In the genomic region with DNA sequence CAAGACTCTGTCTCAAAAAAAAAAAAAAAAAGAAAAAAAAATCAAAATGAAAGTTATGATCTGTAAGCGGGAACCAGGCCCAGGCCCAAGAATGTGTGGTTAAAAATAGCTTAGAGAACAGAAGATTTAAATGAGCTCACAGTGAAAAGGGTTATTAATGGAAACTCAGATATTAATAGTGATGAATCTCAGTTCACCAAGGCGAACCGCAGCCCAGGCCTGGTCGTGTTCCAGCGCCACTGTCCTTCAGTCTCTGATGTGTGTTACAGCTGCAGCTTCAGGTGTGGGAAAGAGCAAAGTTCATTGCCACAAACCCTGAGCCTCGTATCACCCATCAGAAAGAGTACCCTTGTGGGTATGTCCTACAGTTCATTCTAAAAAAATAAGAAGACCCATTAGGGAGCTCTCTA, we compare ENCODE assay signal across 1 cellular context.
TF ChIP-seq lines count a peak whose summit lies in the region.

No MANE protein-coding gene starts in this region.

TF ChIP-seq in GM12878, 131 proteins besides CTCF, POLR2A, EP300 and RAD21 (continued from another document):
- TF ChIP-seq, protein P1, sequence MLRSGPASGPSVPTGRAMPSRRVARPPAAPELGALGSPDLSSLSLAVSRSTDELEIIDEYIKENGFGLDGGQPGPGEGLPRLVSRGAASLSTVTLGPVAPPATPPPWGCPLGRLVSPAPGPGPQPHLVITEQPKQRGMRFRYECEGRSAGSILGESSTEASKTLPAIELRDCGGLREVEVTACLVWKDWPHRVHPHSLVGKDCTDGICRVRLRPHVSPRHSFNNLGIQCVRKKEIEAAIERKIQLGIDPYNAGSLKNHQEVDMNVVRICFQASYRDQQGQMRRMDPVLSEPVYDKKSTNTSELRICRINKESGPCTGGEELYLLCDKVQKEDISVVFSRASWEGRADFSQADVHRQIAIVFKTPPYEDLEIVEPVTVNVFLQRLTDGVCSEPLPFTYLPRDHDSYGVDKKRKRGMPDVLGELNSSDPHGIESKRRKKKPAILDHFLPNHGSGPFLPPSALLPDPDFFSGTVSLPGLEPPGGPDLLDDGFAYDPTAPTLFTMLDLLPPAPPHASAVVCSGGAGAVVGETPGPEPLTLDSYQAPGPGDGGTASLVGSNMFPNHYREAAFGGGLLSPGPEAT (IDR thresholded peaks at IDR 0.05; ENCODE audit: low read depth) = peak; percentile 62; the same call in 1 of the 2 replicates
- TF ChIP-seq ZNF384 (IDR thresholded peaks at IDR 0.05; ENCODE audit: borderline replicate concordance, low read depth, low read length) (peak; percentile 81), NR2F1 (conservative IDR thresholded peaks at IDR 0.05) (peak; percentile 66), MEF2A (IDR thresholded peaks at IDR 0.05; ENCODE audit: insufficient read depth, low read depth, low read length) (peak; percentile 100), CBX5 (IDR thresholded peaks at IDR 0.05; ENCODE audit: low read depth) (peak; percentile 30; the same call in 1 of the 2 replicates), MTA2 (IDR thresholded peaks at IDR 0.05; ENCODE audit: low read depth) (peak; percentile 65; the same call in 1 of the 2 replicates), TBL1XR1 (IDR thresholded peaks at IDR 0.05; ENCODE audit: low read depth, low read length) (peak; percentile 87), SMAD1 (IDR thresholded peaks at IDR 0.05; ENCODE audit: low read depth, partially characterized antibody) (no peak), NFIC (IDR thresholded peaks at IDR 0.05; ENCODE audit: low read depth, low read length) (peak; percentile 94), KLF5 (IDR thresholded peaks at IDR 0.05; ENCODE audit: partially characterized antibody) (no peak), ETV6 (conservative IDR thresholded peaks at IDR 0.05 in 1 of 2, IDR thresholded peaks at IDR 0.05 in 1 of 2; ENCODE audit: borderline replicate concordance in 1 of 2, low read depth in 1 of 2) (peak in 1 of 2 experiments; percentile 44; a peak in 1 of 4 replicates), PML (IDR thresholded peaks at IDR 0.05; ENCODE audit: low read length) (peak; percentile 74; the same call in 1 of the 2 replicates), TCF7 (IDR thresholded peaks at IDR 0.05; ENCODE audit: borderline replicate concordance) (0 out of 2 replicates have a peak, but pooled peaks have one; percentile 3), EED (IDR thresholded peaks at IDR 0.05; ENCODE audit: low read depth) (peak; percentile 88), SMC3 (IDR thresholded peaks at IDR 0.05; ENCODE audit: borderline replicate concordance, low read length) (peak; percentile 7; the same call in 1 of the 2 replicates), RFX5 (IDR thresholded peaks at IDR 0.05; ENCODE audit: low read depth, low read length) (no peak)
- TF ChIP-seq, protein P2, sequence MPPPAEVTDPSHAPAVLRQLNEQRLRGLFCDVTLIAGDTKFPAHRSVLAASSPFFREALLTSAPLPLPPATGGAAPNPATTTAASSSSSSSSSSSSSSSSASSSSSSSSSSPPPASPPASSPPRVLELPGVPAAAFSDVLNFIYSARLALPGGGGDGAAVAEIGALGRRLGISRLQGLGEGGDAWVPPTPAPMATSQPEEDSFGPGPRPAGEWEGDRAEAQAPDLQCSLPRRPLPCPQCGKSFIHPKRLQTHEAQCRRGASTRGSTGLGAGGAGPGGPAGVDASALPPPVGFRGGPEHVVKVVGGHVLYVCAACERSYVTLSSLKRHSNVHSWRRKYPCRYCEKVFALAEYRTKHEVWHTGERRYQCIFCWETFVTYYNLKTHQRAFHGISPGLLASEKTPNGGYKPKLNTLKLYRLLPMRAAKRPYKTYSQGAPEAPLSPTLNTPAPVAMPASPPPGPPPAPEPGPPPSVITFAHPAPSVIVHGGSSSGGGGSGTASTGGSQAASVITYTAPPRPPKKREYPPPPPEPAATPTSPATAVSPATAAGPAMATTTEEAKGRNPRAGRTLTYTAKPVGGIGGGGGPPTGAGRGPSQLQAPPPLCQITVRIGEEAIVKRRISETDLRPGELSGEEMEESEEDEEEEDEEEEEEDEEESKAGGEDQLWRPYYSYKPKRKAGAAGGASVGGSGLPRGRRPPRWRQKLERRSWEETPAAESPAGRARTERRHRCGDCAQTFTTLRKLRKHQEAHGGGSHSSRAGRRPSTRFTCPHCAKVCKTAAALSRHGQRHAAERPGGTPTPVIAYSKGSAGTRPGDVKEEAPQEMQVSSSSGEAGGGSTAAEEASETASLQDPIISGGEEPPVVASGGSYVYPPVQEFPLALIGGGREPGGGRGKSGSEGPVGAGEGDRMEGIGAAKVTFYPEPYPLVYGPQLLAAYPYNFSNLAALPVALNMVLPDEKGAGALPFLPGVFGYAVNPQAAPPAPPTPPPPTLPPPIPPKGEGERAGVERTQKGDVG (CRISPR knock-in tag; IDR thresholded peaks at IDR 0.05) = no peak
- TF ChIP-seq, protein P3, sequence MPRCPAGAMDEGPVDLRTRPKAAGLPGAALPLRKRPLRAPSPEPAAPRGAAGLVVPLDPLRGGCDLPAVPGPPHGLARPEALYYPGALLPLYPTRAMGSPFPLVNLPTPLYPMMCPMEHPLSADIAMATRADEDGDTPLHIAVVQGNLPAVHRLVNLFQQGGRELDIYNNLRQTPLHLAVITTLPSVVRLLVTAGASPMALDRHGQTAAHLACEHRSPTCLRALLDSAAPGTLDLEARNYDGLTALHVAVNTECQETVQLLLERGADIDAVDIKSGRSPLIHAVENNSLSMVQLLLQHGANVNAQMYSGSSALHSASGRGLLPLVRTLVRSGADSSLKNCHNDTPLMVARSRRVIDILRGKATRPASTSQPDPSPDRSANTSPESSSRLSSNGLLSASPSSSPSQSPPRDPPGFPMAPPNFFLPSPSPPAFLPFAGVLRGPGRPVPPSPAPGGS (IDR thresholded peaks at IDR 0.05; ENCODE audit: borderline replicate concordance, insufficient read depth, low read depth, low read length, poor library complexity, severe bottlenecking) = peak; percentile 66
- TF ChIP-seq, protein P4, sequence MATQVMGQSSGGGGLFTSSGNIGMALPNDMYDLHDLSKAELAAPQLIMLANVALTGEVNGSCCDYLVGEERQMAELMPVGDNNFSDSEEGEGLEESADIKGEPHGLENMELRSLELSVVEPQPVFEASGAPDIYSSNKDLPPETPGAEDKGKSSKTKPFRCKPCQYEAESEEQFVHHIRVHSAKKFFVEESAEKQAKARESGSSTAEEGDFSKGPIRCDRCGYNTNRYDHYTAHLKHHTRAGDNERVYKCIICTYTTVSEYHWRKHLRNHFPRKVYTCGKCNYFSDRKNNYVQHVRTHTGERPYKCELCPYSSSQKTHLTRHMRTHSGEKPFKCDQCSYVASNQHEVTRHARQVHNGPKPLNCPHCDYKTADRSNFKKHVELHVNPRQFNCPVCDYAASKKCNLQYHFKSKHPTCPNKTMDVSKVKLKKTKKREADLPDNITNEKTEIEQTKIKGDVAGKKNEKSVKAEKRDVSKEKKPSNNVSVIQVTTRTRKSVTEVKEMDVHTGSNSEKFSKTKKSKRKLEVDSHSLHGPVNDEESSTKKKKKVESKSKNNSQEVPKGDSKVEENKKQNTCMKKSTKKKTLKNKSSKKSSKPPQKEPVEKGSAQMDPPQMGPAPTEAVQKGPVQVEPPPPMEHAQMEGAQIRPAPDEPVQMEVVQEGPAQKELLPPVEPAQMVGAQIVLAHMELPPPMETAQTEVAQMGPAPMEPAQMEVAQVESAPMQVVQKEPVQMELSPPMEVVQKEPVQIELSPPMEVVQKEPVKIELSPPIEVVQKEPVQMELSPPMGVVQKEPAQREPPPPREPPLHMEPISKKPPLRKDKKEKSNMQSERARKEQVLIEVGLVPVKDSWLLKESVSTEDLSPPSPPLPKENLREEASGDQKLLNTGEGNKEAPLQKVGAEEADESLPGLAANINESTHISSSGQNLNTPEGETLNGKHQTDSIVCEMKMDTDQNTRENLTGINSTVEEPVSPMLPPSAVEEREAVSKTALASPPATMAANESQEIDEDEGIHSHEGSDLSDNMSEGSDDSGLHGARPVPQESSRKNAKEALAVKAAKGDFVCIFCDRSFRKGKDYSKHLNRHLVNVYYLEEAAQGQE (IDR thresholded peaks at IDR 0.05; ENCODE audit: low read depth, low read length) = no peak
- TF ChIP-seq, protein P5, sequence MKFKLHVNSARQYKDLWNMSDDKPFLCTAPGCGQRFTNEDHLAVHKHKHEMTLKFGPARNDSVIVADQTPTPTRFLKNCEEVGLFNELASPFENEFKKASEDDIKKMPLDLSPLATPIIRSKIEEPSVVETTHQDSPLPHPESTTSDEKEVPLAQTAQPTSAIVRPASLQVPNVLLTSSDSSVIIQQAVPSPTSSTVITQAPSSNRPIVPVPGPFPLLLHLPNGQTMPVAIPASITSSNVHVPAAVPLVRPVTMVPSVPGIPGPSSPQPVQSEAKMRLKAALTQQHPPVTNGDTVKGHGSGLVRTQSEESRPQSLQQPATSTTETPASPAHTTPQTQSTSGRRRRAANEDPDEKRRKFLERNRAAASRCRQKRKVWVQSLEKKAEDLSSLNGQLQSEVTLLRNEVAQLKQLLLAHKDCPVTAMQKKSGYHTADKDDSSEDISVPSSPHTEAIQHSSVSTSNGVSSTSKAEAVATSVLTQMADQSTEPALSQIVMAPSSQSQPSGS (IDR thresholded peaks at IDR 0.05; ENCODE audit: low read length) = peak; percentile 96
TF ChIP-seq in GM12878: peak in this region for 40.
